ENCODE assay signal across 10 cellular contexts in genomic region chr12:52278530-52278929, GRCh38. TPM values are rescaled to one million over a fixed set of nuclear protein-coding genes. Genes with fewer than 3 reads are reported as not detected.
DNase-seq lines count a peak whose midpoint lies in the region; ATAC-seq and TF ChIP-seq lines count a peak whose summit lies in the region.
"Had no signal": no experiment of that assay in that cellular context is flagged by ENCODE, and none has a peak within 500 bp of the region (broad histone marks: within the 10 kb centered on the region; RNA-seq: fewer than 3 reads in every experiment).

No MANE protein-coding gene starts in this region.

- H4K20me1 ChIP-seq in GM23248 (ENCODE audit: insufficient read depth): no peaks in the 10 kb centered on the region

- peak overlapping the region; percentile 92 for H3K9ac ChIP-seq in GM23248
- H3K9ac ChIP-seq in NT2/D1 (ENCODE audit: insufficient read length, low read depth): peak overlapping the region; percentile 28
- no peak overlapping the region for H3K9ac ChIP-seq in parathyroid adenoma

- no peaks in the 10 kb centered on the region for H3K9me2 ChIP-seq in GM23248 (ENCODE audit: insufficient read depth)

- H3K36me3 ChIP-seq in GM23248 (ENCODE audit: low read depth) (no peaks in the 10 kb centered on the region), NT2/D1 (ENCODE audit: insufficient read depth, insufficient read length, low read length) (no peaks in the 10 kb centered on the region), esophagus squamous epithelium (no peaks in the 10 kb centered on the region), parathyroid adenoma (ENCODE audit: control insufficient read depth, insufficient read depth, low read length) (no peaks in the 10 kb centered on the region)

- no peak for TF ChIP-seq POLR2A in esophagus squamous epithelium (IDR thresholded peaks at IDR 0.05)

- TF ChIP-seq CTCF in esophagus squamous epithelium (IDR thresholded peaks at IDR 0.05) (no peak), parathyroid adenoma (IDR thresholded peaks at IDR 0.05) (no peak)

- intact Hi-C loops in esophagus squamous epithelium (cut with DNase I): loop anchor here (5.0 kb wide), 1 partner anchor 111 kb away; no protein-coding TSS in a partner anchor

- in situ Hi-C loops in GM23248 (cut with MboI): no loop called here
- in situ Hi-C loops in G401 (cut with HindIII; ENCODE audit: low sequenced_read_pairs): no loop called here

- H3K27me3 ChIP-seq in GM23248 (replicated peaks; ENCODE audit: insufficient read depth) (no peaks in the 10 kb centered on the region), NT2/D1 (ENCODE audit: insufficient read depth, insufficient read length) (peaks cover 16% of the 10 kb centered on the region), esophagus squamous epithelium (peaks cover 0 to 21% (median 0%) of the 10 kb centered on the region in 4 donors), parathyroid adenoma (ENCODE audit: control insufficient read depth, insufficient read depth, low read length) (no peaks in the 10 kb centered on the region)

- peak overlapping the region; percentile 92 for H3K4me2 ChIP-seq in GM23248 (ENCODE audit: unreplicated experiment)
- peak overlapping the region; percentile 73 for H3K4me2 ChIP-seq in parathyroid adenoma (ENCODE audit: low read length)

- peak overlapping the region; percentile 100 for H3K27ac ChIP-seq in GM23248
- H3K27ac ChIP-seq in esophagus squamous epithelium: peak overlapping the region in 3 of 4 donors; percentile 82 to 87 (median 84)
- peak overlapping the region; percentile 1 for H3K27ac ChIP-seq in parathyroid adenoma

- peak overlapping the region; percentile 94 for H2AFZ ChIP-seq in GM23248
- H2AFZ ChIP-seq in parathyroid adenoma: peak overlapping the region; percentile 62

- H3K4me3 ChIP-seq in GM23248 (peak overlapping the region; percentile 63), NT2/D1 (ENCODE audit: insufficient read length, low read depth) (no peak overlapping the region), esophagus squamous epithelium (peak overlapping the region in 3 of 4 donors; percentile 25 to 48 (median 27)), parathyroid adenoma (ENCODE audit: low read depth, low read length) (peak overlapping the region; percentile 54)

- H3K79me2 ChIP-seq in GM23248 (ENCODE audit: insufficient read depth) (no peaks in the 10 kb centered on the region), parathyroid adenoma (no peaks in the 10 kb centered on the region)

- ATAC-seq in HG03565 (IDR thresholded peaks at IDR 0.05; ENCODE audit: unreplicated experiment) (no peak), GM21576 (IDR thresholded peaks at IDR 0.05; ENCODE audit: unreplicated experiment) (no peak)

- H3F3A ChIP-seq in GM23248 (ENCODE audit: insufficient read depth): peaks cover 25% of the 10 kb centered on the region

- DNase-seq in GM23248 (no peak), NT2/D1 (ENCODE audit: low read depth, low spot score) (no peak), esophagus squamous epithelium (lab: John Stamatoyannopoulos, UW) (no peak), G401 (ENCODE audit: low spot score) (no peak), NCI-H1694 (lab: John Stamatoyannopoulos, UW) (no peak)

- H3K4me1 ChIP-seq in GM23248 (ENCODE audit: insufficient read depth) (peaks cover 31% of the 10 kb centered on the region), NT2/D1 (ENCODE audit: insufficient read depth, insufficient read length) (peaks cover 6% of the 10 kb centered on the region), esophagus squamous epithelium (peaks cover 13 to 34% (median 29%) of the 10 kb centered on the region in 3 donors), parathyroid adenoma (peaks cover 4% of the 10 kb centered on the region)

- 58 to 63% methylated on average over 9 of the region's 9 CpGs for WGBS in GM23248 (ENCODE audit: low coverage in 1 of 2, low lambda C conversion rate in 2 of 2, missing lambda C conversion rate in 2 of 2), 2 experiments
- 43 to 49% methylated on average over 9 of the region's 9 CpGs for WGBS in esophagus squamous epithelium, 2 donors

- H3K9me3 ChIP-seq in GM23248 (ENCODE audit: low read depth): no peaks in the 10 kb centered on the region
- no peaks in the 10 kb centered on the region for H3K9me3 ChIP-seq in NT2/D1 (ENCODE audit: insufficient read depth, low read length)
- no peaks in the 10 kb centered on the region for H3K9me3 ChIP-seq in esophagus squamous epithelium
- H3K9me3 ChIP-seq in parathyroid adenoma (ENCODE audit: control insufficient read depth, low read length): no peaks in the 10 kb centered on the region

RNA-seq across cellular contexts. Expression of gene KRT86, which starts 4.1 kb away (rescaled TPM):
- total RNA-seq in GM23248 (2014; rRNA removed; shearing (Covaris generic)): 0.11 TPM in 1 of 2 replicates, not detected in the other
- polyA plus RNA-seq in GM23248 (2016; fragmentation: Nextera tagmentation; extraction: Ambion mirVana): 0.16 and 0.27 TPM in 2 replicates
- not detected for total RNA-seq in esophagus squamous epithelium
- not detected in 2 replicates for total RNA-seq in G401 (2014; rRNA removed; shearing (Covaris generic))
- total RNA-seq: lung microvascular endothelial cell had no signal

RNA-seq across cellular contexts. Expression of gene KRT81, which starts 12.8 kb away (rescaled TPM):
- total RNA-seq in GM23248 (2014; rRNA removed; shearing (Covaris generic)): 0.11 TPM in 1 of 2 replicates, not detected in the other
- polyA plus RNA-seq in GM23248 (2016; fragmentation: Nextera tagmentation; extraction: Ambion mirVana): 0.34 and 0.95 TPM in 2 replicates
- total RNA-seq in esophagus squamous epithelium: not detected
- total RNA-seq in G401 (2014; rRNA removed; shearing (Covaris generic)): not detected in 2 replicates
- total RNA-seq: lung microvascular endothelial cell; T-helper 1 cell treated with Interleukin-12 subunit alpha and Interleukin-12 subunit beta and Interleukin-4 antibody, amounts not matched to agents 30 ng/mL and 1 ng/mL, for 36 hours had no signal

RNA-seq across cellular contexts. Expression of gene KRT83, which starts 42.7 kb away (rescaled TPM):
- not detected in 2 replicates for total RNA-seq in GM23248 (2014; rRNA removed; shearing (Covaris generic))
- polyA plus RNA-seq in GM23248 (2016; fragmentation: Nextera tagmentation; extraction: Ambion mirVana): not detected in 2 replicates
- not detected for total RNA-seq in esophagus squamous epithelium
- total RNA-seq in G401 (2014; rRNA removed; shearing (Covaris generic)): 0.07 TPM in 1 of 2 replicates, not detected in the other
- total RNA-seq: lung microvascular endothelial cell; T-helper 1 cell treated with Interleukin-12 subunit alpha and Interleukin-12 subunit beta and Interleukin-4 antibody, amounts not matched to agents 30 ng/mL and 1 ng/mL, for 36 hours had no signal

RNA-seq across cellular contexts. Expression of gene KRT7, which starts 45.5 kb away (rescaled TPM):
- 5.7 and 11.0 TPM in 2 replicates for total RNA-seq in GM23248 (2014; rRNA removed; shearing (Covaris generic))
- 14.4 and 17.4 TPM in 2 replicates for polyA plus RNA-seq in GM23248 (2016; fragmentation: Nextera tagmentation; extraction: Ambion mirVana)
- total RNA-seq in esophagus squamous epithelium: 100 to 1,000 TPM in 1 of 4 donors, 10 to 100 TPM in 3; 18.7 to 118 (median 64.4) TPM
- total RNA-seq in G401 (2014; rRNA removed; shearing (Covaris generic)): 0.49 TPM in 1 of 2 replicates, not detected in the other

Comparison
In these comparisons a context has a peak if more than half of its experiments do, and no peak if none do; other contexts are left out.
1. H3K27ac ChIP-seq: peak in every context shown above with its lines; median percentile 100 in GM23248; 84 in esophagus squamous epithelium; 1 in parathyroid adenoma.